25 cellular contexts compared by ENCODE assay signal in genomic region chr6:25024821-25025220, GRCh38.
A peak's percentile ranks its signal among the peaks of the same experiment; 100 is the strongest.
DNase-seq lines count a peak whose midpoint lies in the region; ATAC-seq and TF ChIP-seq lines count a peak whose summit lies in the region.
"Had no signal": no experiment of that assay in that cellular context is flagged by ENCODE, and none has a peak within 500 bp of the region (broad histone marks: within the 10 kb centered on the region; RNA-seq: fewer than 3 reads in every experiment).

No MANE protein-coding gene starts in this region.

- no peaks in the 10 kb centered on the region for H3K9me3 Mint-ChIP-seq in activated T-cell treated with anti-CD3 and anti-CD28 coated beads, Interleukin-2, amount 50 U/mL, for 24 hours
- no peaks in the 10 kb centered on the region for H3K9me3 Mint-ChIP-seq in GM23338
- H3K9me3 Mint-ChIP-seq in activated T-helper 17 cell treated with anti-CD3 and anti-CD28 coated beads, Interleukin-2, amount 50 U/mL, for 72 hours = no peaks in the 10 kb centered on the region
- no peaks in the 10 kb centered on the region for H3K9me3 Mint-ChIP-seq in naive thymus-derived CD4-positive, alpha-beta T cell
- H3K9me3 Mint-ChIP-seq: neural crest cell had no signal

- H3K9me3 ChIP-seq in naive thymus-derived CD4-positive, alpha-beta T cell (ENCODE audit: control insufficient read depth in 2 of 3, low read length in 3 of 3) = no peaks in the 10 kb centered on the region
- H3K9me3 ChIP-seq: MG63, SJCRH30, vagina had no signal

- TF ChIP-seq CTCF in GM23338 (conservative IDR thresholded peaks at IDR 0.05; ENCODE audit: low read depth in 2 of 2) (no peak), lower leg skin (IDR thresholded peaks at IDR 0.05) (no peak)

- no peaks in the 10 kb centered on the region for H3K79me2 ChIP-seq in GM23338 (replicated peaks; ENCODE audit: insufficient read depth)

- H2AFZ ChIP-seq in GM23338 = peak overlapping the region; percentile 60; the same call in 1 of the 2 replicates

- no peaks in the 10 kb centered on the region for H4K20me1 ChIP-seq in GM23338 (replicated peaks; ENCODE audit: insufficient read depth)

- H3K27me3 ChIP-seq in GM23338 (ENCODE audit: insufficient read depth) = no peaks in the 10 kb centered on the region
- no peaks in the 10 kb centered on the region for H3K27me3 ChIP-seq in naive thymus-derived CD4-positive, alpha-beta T cell (ENCODE audit: control insufficient read depth in 2 of 2, insufficient read depth in 2 of 2, low read length in 2 of 2)
- H3K27me3 ChIP-seq: MG63, SJCRH30, vagina had no signal

- peak overlapping the region; percentile 90 for H3K27ac Mint-ChIP-seq in activated T-cell treated with anti-CD3 and anti-CD28 coated beads, Interleukin-2, amount 50 U/mL, for 24 hours
- H3K27ac Mint-ChIP-seq in GM23338 = peak overlapping the region; percentile 8
- peak overlapping the region; percentile 96 for H3K27ac Mint-ChIP-seq in activated T-helper 17 cell treated with anti-CD3 and anti-CD28 coated beads, Interleukin-2, amount 50 U/mL, for 72 hours
- peak overlapping the region in 5 of 9 donors; percentile 1 to 53 (median 14) for H3K27ac Mint-ChIP-seq in naive thymus-derived CD4-positive, alpha-beta T cell

- H3K4me3 ChIP-seq in GM23338 = no peak overlapping the region
- no peak overlapping the region for H3K4me3 ChIP-seq in naive thymus-derived CD4-positive, alpha-beta T cell (ENCODE audit: low read length)
- H3K4me3 ChIP-seq in lower leg skin (ENCODE audit: low read depth, poor library complexity, severe bottlenecking) = no peak overlapping the region
- H3K4me3 ChIP-seq: MG63, SJCRH30, vagina had no signal

- H3K36me3 Mint-ChIP-seq in activated T-cell treated with anti-CD3 and anti-CD28 coated beads, Interleukin-2, amount 50 U/mL, for 24 hours (ENCODE audit: low read depth) = peaks cover 5% of the 10 kb centered on the region
- H3K36me3 Mint-ChIP-seq in GM23338 (ENCODE audit: low read depth) = no peaks in the 10 kb centered on the region
- H3K36me3 Mint-ChIP-seq in activated T-helper 17 cell treated with anti-CD3 and anti-CD28 coated beads, Interleukin-2, amount 50 U/mL, for 72 hours (ENCODE audit: low read depth) = peaks cover 50% of the 10 kb centered on the region
- peaks cover 0 to 7% (median 0%) of the 10 kb centered on the region in 5 donors for H3K36me3 Mint-ChIP-seq in naive thymus-derived CD4-positive, alpha-beta T cell

- 0 out of 2 replicates have a peak, but pooled peaks cover 6% of the 10 kb centered on the region for H3F3A ChIP-seq in GM23338 (replicated peaks; ENCODE audit: low read depth)

- DNase-seq in activated T-cell treated with anti-CD3 and anti-CD28 coated beads, Interleukin-2, amount 50 U/mL, for 24 hours = no peak
- no peak for DNase-seq in activated T-cell treated with anti-CD3 and anti-CD28 coated beads, Interleukin-2, amount 50 U/mL, for 48 hours
- DNase-seq in GM23338 (ENCODE audit: low spot score) = no peak
- no peak for DNase-seq in naive thymus-derived CD4-positive, alpha-beta T cell
- DNase-seq in glomerular visceral epithelial cell (ENCODE audit: extremely low spot score) = no peak
- no peak for DNase-seq in NCI-H1694 treated with DMSO at 0.1 percent for 48 hours (lab: John Stamatoyannopoulos, UW)
- no peak for DNase-seq in lower leg skin (ENCODE audit: low spot score in 2 of 2)
- DNase-seq: activated effector memory CD4-positive, alpha-beta T cell treated with anti-CD3 and anti-CD28 coated beads, Interleukin-2, amount 50 U/mL, for 16 hours; anterior cingulate cortex; C1 segment of cervical spinal cord; H7; MG63; midbrain; NCI-H1417 treated with DMSO at 0.1 percent for 48 hours; NCI-H510A treated with DMSO at 0.1 percent for 48 hours; NK-92 treated with Interleukin-12 subunit alpha and Interleukin-12 subunit beta, amount 100 ng/mL, for 24 hours; posterior cingulate gyrus; SJCRH30 had no signal

- H3K4me2 ChIP-seq in GM23338 = no peak overlapping the region; the same call in 1 of the 2 replicates

- H3K9me2 ChIP-seq in GM23338 (ENCODE audit: insufficient read depth) = no peaks in the 10 kb centered on the region

- no peaks in the 10 kb centered on the region for H3K27me3 Mint-ChIP-seq in activated T-cell treated with anti-CD3 and anti-CD28 coated beads, Interleukin-2, amount 50 U/mL, for 24 hours
- peaks cover 2% of the 10 kb centered on the region for H3K27me3 Mint-ChIP-seq in GM23338 (ENCODE audit: insufficient read depth, low read depth, poor library complexity)
- no peaks in the 10 kb centered on the region for H3K27me3 Mint-ChIP-seq in activated T-helper 17 cell treated with anti-CD3 and anti-CD28 coated beads, Interleukin-2, amount 50 U/mL, for 72 hours
- no peaks in the 10 kb centered on the region for H3K27me3 Mint-ChIP-seq in naive thymus-derived CD4-positive, alpha-beta T cell

- H3K36me3 ChIP-seq in GM23338 (ENCODE audit: insufficient read depth) = no peaks in the 10 kb centered on the region
- H3K36me3 ChIP-seq in naive thymus-derived CD4-positive, alpha-beta T cell (ENCODE audit: control insufficient read depth in 2 of 3, insufficient read depth in 3 of 3, low read length in 3 of 3) = no peaks in the 10 kb centered on the region
- H3K36me3 ChIP-seq: MG63, SJCRH30, vagina had no signal

- CTCF ChIA-PET in naive thymus-derived CD4-positive, alpha-beta T cell (lab: Charles Lee) = interaction anchor here (0.6 to 7.0 kb wide), 10 partner anchors 8 to 307 kb away, joined by 3 to 73 read pairs (median 4); no protein-coding TSS in a partner anchor

- H3K4me3 Mint-ChIP-seq in activated T-cell treated with anti-CD3 and anti-CD28 coated beads, Interleukin-2, amount 50 U/mL, for 24 hours = peak overlapping the region; percentile 51
- no peak overlapping the region for H3K4me3 Mint-ChIP-seq in GM23338
- H3K4me3 Mint-ChIP-seq in activated T-helper 17 cell treated with anti-CD3 and anti-CD28 coated beads, Interleukin-2, amount 50 U/mL, for 72 hours = peak overlapping the region; percentile 80
- peak overlapping the region in 3 of 10 donors; percentile 19 to 42 (median 40) for H3K4me3 Mint-ChIP-seq in naive thymus-derived CD4-positive, alpha-beta T cell
- H3K4me3 Mint-ChIP-seq: neural crest cell had no signal

- TF ChIP-seq POLR2A in lower leg skin (IDR thresholded peaks at IDR 0.05) = no peak

- POLR2A ChIA-PET in naive thymus-derived CD4-positive, alpha-beta T cell (lab: Charles Lee) = interaction anchor here (0.6 to 6.1 kb wide), 6 partner anchors 13 to 308 kb away, joined by 3 to 61 read pairs (median 6); no protein-coding TSS in a partner anchor

- peaks cover 71% of the 10 kb centered on the region for H3K4me1 Mint-ChIP-seq in activated T-cell treated with anti-CD3 and anti-CD28 coated beads, Interleukin-2, amount 50 U/mL, for 24 hours (ENCODE audit: low read depth)
- peaks cover 26% of the 10 kb centered on the region for H3K4me1 Mint-ChIP-seq in GM23338
- peaks cover 32% of the 10 kb centered on the region for H3K4me1 Mint-ChIP-seq in activated T-helper 17 cell treated with anti-CD3 and anti-CD28 coated beads, Interleukin-2, amount 50 U/mL, for 72 hours
- H3K4me1 Mint-ChIP-seq in naive thymus-derived CD4-positive, alpha-beta T cell = peaks cover 20 to 51% (median 45%) of the 10 kb centered on the region in 7 donors

- peaks cover 32% of the 10 kb centered on the region for H3K4me1 ChIP-seq in GM23338 (ENCODE audit: insufficient read depth)
- peaks cover 22 to 30% of the 10 kb centered on the region in 2 donors for H3K4me1 ChIP-seq in naive thymus-derived CD4-positive, alpha-beta T cell (ENCODE audit: control insufficient read depth in 2 of 2, insufficient read depth in 2 of 2, low read length in 2 of 2)
- H3K4me1 ChIP-seq: SJCRH30 had no signal

- H3K27ac ChIP-seq in GM23338 (ENCODE audit: low read depth) = no peak overlapping the region; the same call in 1 of the 2 replicates
- H3K27ac ChIP-seq in naive thymus-derived CD4-positive, alpha-beta T cell (ENCODE audit: low read depth, low read length) = no peak overlapping the region
- H3K27ac ChIP-seq: HL-60, SJCRH30, vagina had no signal

- intact Hi-C loops in naive thymus-derived CD4-positive, alpha-beta T cell (cut with micrococcal nuclease) = loop anchor here in 1 of 2 donors (5.0 kb wide), 2 partner anchors 112 to 152 kb away; no protein-coding TSS in a partner anchor
- intact Hi-C loops in lower leg skin (cut with DNase I; ENCODE audit: low total_unique reads) = no loop called here

- ATAC-seq in GM23338 = no peak
- no peak for ATAC-seq in activated T-helper 17 cell treated with anti-CD3 and anti-CD28 coated beads, Interleukin-2, amount 50 U/mL, for 72 hours (replicated peaks)
- no peak for ATAC-seq in naive thymus-derived CD4-positive, alpha-beta T cell
- ATAC-seq: HepG2, left lobe of liver, Panc1 had no signal

- 60 to 72% methylated on average over 3 of the region's 3 CpGs for WGBS in lower leg skin, 2 donors

TF ChIP-seq in GM23338, 12 proteins besides CTCF, POLR2A, EP300 and RAD21 (continues in another document):
- TF ChIP-seq POLR2AphosphoS5 (IDR thresholded peaks at IDR 0.05; ENCODE audit: low read depth) (no peak), CREB1 (CRISPR knock-in tag; IDR thresholded peaks at IDR 0.05; ENCODE audit: low read depth) (no peak), ZNF331 (CRISPR knock-in tag; IDR thresholded peaks at IDR 0.05; ENCODE audit: low read depth) (no peak), EZH2phosphoT487 (IDR thresholded peaks at IDR 0.05; ENCODE audit: unreplicated experiment) (no peak), ZNF114 (CRISPR knock-in tag; IDR thresholded peaks at IDR 0.05) (no peak), REST (IDR thresholded peaks at IDR 0.05; ENCODE audit: unreplicated experiment) (no peak)

Comparison
In these comparisons a context has a peak if more than half of its experiments do, and no peak if none do; other contexts are left out.
1. H3K27ac Mint-ChIP-seq: peak in every context shown above with its lines; median percentile 96 in activated T-helper 17 cell treated with anti-CD3 and anti-CD28 coated beads, Interleukin-2, amount 50 U/mL, for 72 hours; 90 in activated T-cell treated with anti-CD3 and anti-CD28 coated beads, Interleukin-2, amount 50 U/mL, for 24 hours; 14 in naive thymus-derived CD4-positive, alpha-beta T cell; 8 in GM23338.